ENCODE assay signal across 2 cellular contexts in the genomic region with DNA sequence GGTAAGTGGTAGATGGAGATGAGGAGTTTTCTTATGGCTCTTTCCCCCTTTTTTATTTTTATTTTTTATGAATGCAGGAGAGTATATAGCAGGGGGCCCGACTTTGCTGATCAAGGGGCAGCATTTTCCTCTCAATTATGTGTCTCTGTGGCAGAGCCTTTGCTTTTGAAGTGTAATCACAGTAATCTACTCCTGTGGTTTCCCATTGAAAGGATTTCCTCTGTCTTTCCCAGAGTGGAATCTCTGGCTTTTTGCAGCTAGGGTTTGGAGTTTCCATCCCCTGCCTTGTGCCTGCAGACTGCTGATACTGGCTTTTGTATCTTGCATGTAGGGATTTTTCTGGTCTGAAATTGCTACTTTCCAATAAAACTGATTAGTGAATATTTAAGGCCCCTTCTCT.
TF ChIP-seq lines count a peak whose summit lies in the region.

No MANE protein-coding gene starts in this region.

TF ChIP-seq in GM12878, 131 proteins besides CTCF, POLR2A, EP300 and RAD21 (continued from another document):
- TF ChIP-seq, protein P1, sequence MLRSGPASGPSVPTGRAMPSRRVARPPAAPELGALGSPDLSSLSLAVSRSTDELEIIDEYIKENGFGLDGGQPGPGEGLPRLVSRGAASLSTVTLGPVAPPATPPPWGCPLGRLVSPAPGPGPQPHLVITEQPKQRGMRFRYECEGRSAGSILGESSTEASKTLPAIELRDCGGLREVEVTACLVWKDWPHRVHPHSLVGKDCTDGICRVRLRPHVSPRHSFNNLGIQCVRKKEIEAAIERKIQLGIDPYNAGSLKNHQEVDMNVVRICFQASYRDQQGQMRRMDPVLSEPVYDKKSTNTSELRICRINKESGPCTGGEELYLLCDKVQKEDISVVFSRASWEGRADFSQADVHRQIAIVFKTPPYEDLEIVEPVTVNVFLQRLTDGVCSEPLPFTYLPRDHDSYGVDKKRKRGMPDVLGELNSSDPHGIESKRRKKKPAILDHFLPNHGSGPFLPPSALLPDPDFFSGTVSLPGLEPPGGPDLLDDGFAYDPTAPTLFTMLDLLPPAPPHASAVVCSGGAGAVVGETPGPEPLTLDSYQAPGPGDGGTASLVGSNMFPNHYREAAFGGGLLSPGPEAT (IDR thresholded peaks at IDR 0.05; ENCODE audit: low read depth) = no peak
- no peak for TF ChIP-seq MYB (IDR thresholded peaks at IDR 0.05; ENCODE audit: borderline replicate concordance, low read depth, low read length)
- TF ChIP-seq NR2C1 (IDR thresholded peaks at IDR 0.05) = no peak
- TF ChIP-seq, protein P2, sequence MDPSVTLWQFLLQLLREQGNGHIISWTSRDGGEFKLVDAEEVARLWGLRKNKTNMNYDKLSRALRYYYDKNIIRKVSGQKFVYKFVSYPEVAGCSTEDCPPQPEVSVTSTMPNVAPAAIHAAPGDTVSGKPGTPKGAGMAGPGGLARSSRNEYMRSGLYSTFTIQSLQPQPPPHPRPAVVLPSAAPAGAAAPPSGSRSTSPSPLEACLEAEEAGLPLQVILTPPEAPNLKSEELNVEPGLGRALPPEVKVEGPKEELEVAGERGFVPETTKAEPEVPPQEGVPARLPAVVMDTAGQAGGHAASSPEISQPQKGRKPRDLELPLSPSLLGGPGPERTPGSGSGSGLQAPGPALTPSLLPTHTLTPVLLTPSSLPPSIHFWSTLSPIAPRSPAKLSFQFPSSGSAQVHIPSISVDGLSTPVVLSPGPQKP (IDR thresholded peaks at IDR 0.05; ENCODE audit: low read depth, low read length) = no peak
- TF ChIP-seq, protein P3, sequence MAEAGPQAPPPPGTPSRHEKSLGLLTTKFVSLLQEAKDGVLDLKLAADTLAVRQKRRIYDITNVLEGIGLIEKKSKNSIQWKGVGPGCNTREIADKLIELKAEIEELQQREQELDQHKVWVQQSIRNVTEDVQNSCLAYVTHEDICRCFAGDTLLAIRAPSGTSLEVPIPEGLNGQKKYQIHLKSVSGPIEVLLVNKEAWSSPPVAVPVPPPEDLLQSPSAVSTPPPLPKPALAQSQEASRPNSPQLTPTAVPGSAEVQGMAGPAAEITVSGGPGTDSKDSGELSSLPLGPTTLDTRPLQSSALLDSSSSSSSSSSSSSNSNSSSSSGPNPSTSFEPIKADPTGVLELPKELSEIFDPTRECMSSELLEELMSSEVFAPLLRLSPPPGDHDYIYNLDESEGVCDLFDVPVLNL (IDR thresholded peaks at IDR 0.05; ENCODE audit: low read depth, low read length) = no peak
- no peak for TF ChIP-seq SIX5 (IDR thresholded peaks at IDR 0.05; ENCODE audit: low read depth, low read length, severe bottlenecking)
- no peak for TF ChIP-seq NR2F1 (conservative IDR thresholded peaks at IDR 0.05)

TF ChIP-seq in HEK293T, 16 proteins besides CTCF, POLR2A, EP300 and RAD21 (continued from another document):
- no peak for TF ChIP-seq ZNF384 (IDR thresholded peaks at IDR 0.05)
- TF ChIP-seq, protein P4, sequence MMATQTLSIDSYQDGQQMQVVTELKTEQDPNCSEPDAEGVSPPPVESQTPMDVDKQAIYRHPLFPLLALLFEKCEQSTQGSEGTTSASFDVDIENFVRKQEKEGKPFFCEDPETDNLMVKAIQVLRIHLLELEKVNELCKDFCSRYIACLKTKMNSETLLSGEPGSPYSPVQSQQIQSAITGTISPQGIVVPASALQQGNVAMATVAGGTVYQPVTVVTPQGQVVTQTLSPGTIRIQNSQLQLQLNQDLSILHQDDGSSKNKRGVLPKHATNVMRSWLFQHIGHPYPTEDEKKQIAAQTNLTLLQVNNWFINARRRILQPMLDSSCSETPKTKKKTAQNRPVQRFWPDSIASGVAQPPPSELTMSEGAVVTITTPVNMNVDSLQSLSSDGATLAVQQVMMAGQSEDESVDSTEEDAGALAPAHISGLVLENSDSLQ (IDR thresholded peaks at IDR 0.05) = no peak
- TF ChIP-seq FOXA1 (IDR thresholded peaks at IDR 0.05) = no peak
- TF ChIP-seq SP1 (IDR thresholded peaks at IDR 0.05) = no peak
- TF ChIP-seq BHLHE40 (IDR thresholded peaks at IDR 0.05; ENCODE audit: borderline replicate concordance) = no peak
- TF ChIP-seq FOXM1 (IDR thresholded peaks at IDR 0.05; ENCODE audit: borderline replicate concordance) = no peak
- TF ChIP-seq TARDBP (IDR thresholded peaks at IDR 0.05) = no peak
- TF ChIP-seq LEF1 (IDR thresholded peaks at IDR 0.05; ENCODE audit: borderline replicate concordance) = no peak
- no peak for TF ChIP-seq SUZ12 (IDR thresholded peaks at IDR 0.05)
- TF ChIP-seq CTBP1 (IDR thresholded peaks at IDR 0.05; ENCODE audit: borderline replicate concordance) = no peak
- TF ChIP-seq NFRKB (IDR thresholded peaks at IDR 0.05) = no peak
- TF ChIP-seq HDGF (IDR thresholded peaks at IDR 0.05; ENCODE audit: borderline replicate concordance) = no peak
- TF ChIP-seq ELF4 (IDR thresholded peaks at IDR 0.05) = no peak
- TF ChIP-seq FOXK2 (IDR thresholded peaks at IDR 0.05) = no peak
